ENCODE assay signal across 1 cellular context in genomic region chr14:61103541-61104339, GRCh38.
TF ChIP-seq lines count a peak whose summit lies in the region.

No MANE protein-coding gene starts in this region.

TF ChIP-seq in GM12878, 131 proteins besides CTCF, POLR2A, EP300 and RAD21 (continued from another document):
- no peak for TF ChIP-seq ELK1 (IDR thresholded peaks at IDR 0.05; ENCODE audit: low read depth, low read length)
- no peak for TF ChIP-seq FOS (IDR thresholded peaks at IDR 0.05; ENCODE audit: borderline replicate concordance, extremely low read depth, insufficient read length)
- peak; percentile 49 for TF ChIP-seq DPF2 (IDR thresholded peaks at IDR 0.05)
- peak; percentile 22; the same call in 1 of the 2 replicates for TF ChIP-seq MTA2 (IDR thresholded peaks at IDR 0.05; ENCODE audit: low read depth)
- TF ChIP-seq, protein P1, sequence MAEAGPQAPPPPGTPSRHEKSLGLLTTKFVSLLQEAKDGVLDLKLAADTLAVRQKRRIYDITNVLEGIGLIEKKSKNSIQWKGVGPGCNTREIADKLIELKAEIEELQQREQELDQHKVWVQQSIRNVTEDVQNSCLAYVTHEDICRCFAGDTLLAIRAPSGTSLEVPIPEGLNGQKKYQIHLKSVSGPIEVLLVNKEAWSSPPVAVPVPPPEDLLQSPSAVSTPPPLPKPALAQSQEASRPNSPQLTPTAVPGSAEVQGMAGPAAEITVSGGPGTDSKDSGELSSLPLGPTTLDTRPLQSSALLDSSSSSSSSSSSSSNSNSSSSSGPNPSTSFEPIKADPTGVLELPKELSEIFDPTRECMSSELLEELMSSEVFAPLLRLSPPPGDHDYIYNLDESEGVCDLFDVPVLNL (IDR thresholded peaks at IDR 0.05; ENCODE audit: low read depth, low read length): no peak
- TF ChIP-seq LARP7 (IDR thresholded peaks at IDR 0.05): no peak
- TF ChIP-seq SREBF1 (IDR thresholded peaks at IDR 0.05; ENCODE audit: low read length): no peak
- TF ChIP-seq IRF3 (IDR thresholded peaks at IDR 0.05): no peak
- TF ChIP-seq ATF7 (IDR thresholded peaks at IDR 0.05; ENCODE audit: low read depth): peak; percentile 40; the same call in 1 of the 2 replicates
- no peak for TF ChIP-seq POU2F2 (IDR thresholded peaks at IDR 0.05; ENCODE audit: borderline replicate concordance, low read depth, low read length)
